Comparison of ENCODE assay signal across 25 cellular contexts in the genomic region with DNA sequence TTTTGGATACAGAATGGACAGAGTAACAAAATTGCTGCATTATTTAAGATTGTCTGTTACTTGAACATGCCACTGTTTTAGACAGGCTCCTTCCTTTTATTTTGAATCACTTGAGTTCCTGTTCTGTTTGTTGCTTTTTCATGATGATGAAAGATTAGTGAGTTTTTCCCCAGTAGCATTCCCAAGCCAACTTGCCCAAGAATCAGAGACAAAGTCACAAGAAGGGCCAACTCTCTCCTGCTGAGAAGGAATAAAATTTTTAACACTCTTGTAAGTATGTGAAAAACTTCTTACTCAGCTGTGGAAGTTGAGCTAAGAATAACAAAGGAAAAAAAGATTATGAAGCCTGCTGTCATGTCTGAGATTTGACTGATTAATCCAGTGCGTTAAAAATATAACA.
DNase-seq lines count a peak whose midpoint lies in the region; ATAC-seq and TF ChIP-seq lines count a peak whose summit lies in the region.
"Had no signal": no experiment of that assay in that cellular context is flagged by ENCODE, and none has a peak within 500 bp of the region (broad histone marks: within the 10 kb centered on the region; RNA-seq: fewer than 3 reads in every experiment).

No MANE protein-coding gene starts in this region.

- no peak overlapping the region for H3K4me3 ChIP-seq in SK-N-MC
- no peak overlapping the region for H3K4me3 ChIP-seq in endodermal cell (ENCODE audit: low read length)
- H3K4me3 ChIP-seq in subcutaneous abdominal adipose tissue (ENCODE audit: low read depth in 1 of 5, low read length in 5 of 5), result no peak overlapping the region
- no peak overlapping the region for H3K4me3 ChIP-seq in upper lobe of left lung
- no peak overlapping the region for H3K4me3 ChIP-seq in lower lobe of right lung
- H3K4me3 ChIP-seq: heart right ventricle, ovary, stomach, upper lobe of right lung had no signal

- intact Hi-C loops in lower lobe of right lung (cut with DNase I), result no loop called here

- no peak overlapping the region for H3K9ac ChIP-seq in SK-N-MC (ENCODE audit: insufficient read length)
- no peak overlapping the region for H3K9ac ChIP-seq in endodermal cell (ENCODE audit: extremely low read depth, low read length, poor library complexity, severe bottlenecking)
- H3K9ac ChIP-seq in subcutaneous abdominal adipose tissue (ENCODE audit: low read length in 5 of 5), result no peak overlapping the region

- H3K9me3 ChIP-seq in SK-N-MC (ENCODE audit: low read depth, low read length) (no peaks in the 10 kb centered on the region), endodermal cell (ENCODE audit: control insufficient read depth, low read length) (no peaks in the 10 kb centered on the region), subcutaneous abdominal adipose tissue (ENCODE audit: control insufficient read depth in 5 of 5, low read length in 5 of 5) (no peaks in the 10 kb centered on the region), upper lobe of left lung (no peaks in the 10 kb centered on the region), lower lobe of right lung (no peaks in the 10 kb centered on the region)
- H3K9me3 ChIP-seq: heart right ventricle, ovary, stomach, upper lobe of right lung had no signal

- no peaks in the 10 kb centered on the region for H3K27me3 Mint-ChIP-seq in endodermal cell (ENCODE audit: insufficient read depth)
- H3K27me3 Mint-ChIP-seq in nephron (ENCODE audit: low read depth), result no peaks in the 10 kb centered on the region
- H3K27me3 Mint-ChIP-seq: dendritic cell treated with granulocyte-macrophage colony-stimulating factor and Interleukin-4, amounts not matched to agents 40 ng/mL and 50 ng/mL, for 4 days had no signal

- no peaks in the 10 kb centered on the region for H3K9me3 Mint-ChIP-seq in endodermal cell
- H3K9me3 Mint-ChIP-seq in nephron, result no peaks in the 10 kb centered on the region
- H3K9me3 Mint-ChIP-seq: activated naive CD4-positive, alpha-beta T cell treated with anti-CD3 and anti-CD28 coated beads for 36 hours; dendritic cell treated with granulocyte-macrophage colony-stimulating factor and Interleukin-4, amounts not matched to agents 40 ng/mL and 50 ng/mL, for 4 days; natural killer cell had no signal

- no peak overlapping the region for H3K4me3 Mint-ChIP-seq in endodermal cell
- no peak overlapping the region for H3K4me3 Mint-ChIP-seq in nephron
- H3K4me3 Mint-ChIP-seq: activated naive CD4-positive, alpha-beta T cell treated with anti-CD3 and anti-CD28 coated beads for 36 hours; dendritic cell treated with granulocyte-macrophage colony-stimulating factor and Interleukin-4, amounts not matched to agents 40 ng/mL and 50 ng/mL, for 4 days; natural killer cell had no signal

- ATAC-seq in upper lobe of left lung (ENCODE audit: low FRiP score in 2 of 2), result no peak
- no peak for ATAC-seq in GM21723 (IDR thresholded peaks at IDR 0.05; ENCODE audit: unreplicated experiment)
- no peak for ATAC-seq in lower lobe of right lung
- ATAC-seq: natural killer cell had no signal

- no peak for TF ChIP-seq POLR2A in upper lobe of left lung (IDR thresholded peaks at IDR 0.05)

- H3K4me1 ChIP-seq in endodermal cell (ENCODE audit: control insufficient read depth, insufficient read depth, low read length), result no peaks in the 10 kb centered on the region
- peaks cover 10 to 39% (median 27%) of the 10 kb centered on the region in 5 donors for H3K4me1 ChIP-seq in subcutaneous abdominal adipose tissue (ENCODE audit: control insufficient read depth in 5 of 5, insufficient read depth in 5 of 5, low read length in 5 of 5)
- peaks cover 0 to 55% (median 27%) of the 10 kb centered on the region in 4 donors for H3K4me1 ChIP-seq in upper lobe of left lung
- peaks cover 24% of the 10 kb centered on the region for H3K4me1 ChIP-seq in lower lobe of right lung

- peak overlapping the region; percentile 52 for H3K27ac ChIP-seq in SK-N-MC
- no peak overlapping the region for H3K27ac ChIP-seq in endodermal cell (ENCODE audit: low read depth, low read length)
- peak overlapping the region; percentile 43 for H3K27ac ChIP-seq in subcutaneous abdominal adipose tissue (ENCODE audit: low read depth, low read length)
- peak overlapping the region in 1 of 4 donors; percentile 21 for H3K27ac ChIP-seq in upper lobe of left lung
- no peak overlapping the region for H3K27ac ChIP-seq in lower lobe of right lung
- H3K27ac ChIP-seq: ovary, upper lobe of right lung had no signal

- H3K36me3 ChIP-seq in SK-N-MC (ENCODE audit: insufficient read depth, low read length) (peaks cover 53% of the 10 kb centered on the region), endodermal cell (ENCODE audit: control insufficient read depth, insufficient read depth, low read length) (peaks cover 93% of the 10 kb centered on the region), subcutaneous abdominal adipose tissue (ENCODE audit: control insufficient read depth in 5 of 5, insufficient read depth in 5 of 5, low read length in 5 of 5) (peaks cover 10 to 67% (median 52%) of the 10 kb centered on the region in 5 donors), upper lobe of left lung (peaks cover 11 to 79% (median 36%) of the 10 kb centered on the region in 4 donors), lower lobe of right lung (peaks cover 88% of the 10 kb centered on the region)
- H3K36me3 ChIP-seq: ovary had no signal

- TF ChIP-seq CTCF in endodermal cell (conservative IDR thresholded peaks at IDR 0.05), result no peak
- TF ChIP-seq CTCF in nephron (IDR thresholded peaks at IDR 0.05; ENCODE audit: unreplicated experiment in 3 of 3), result no peak
- no peak for TF ChIP-seq CTCF in upper lobe of left lung (IDR thresholded peaks at IDR 0.05)
- TF ChIP-seq CTCF in lower lobe of right lung (IDR thresholded peaks at IDR 0.05), result no peak

- TF ChIP-seq EP300 in upper lobe of left lung (IDR thresholded peaks at IDR 0.05), result no peak

- peaks cover 89% of the 10 kb centered on the region for H3K36me3 Mint-ChIP-seq in endodermal cell (ENCODE audit: low read depth)
- peaks cover 77% of the 10 kb centered on the region for H3K36me3 Mint-ChIP-seq in nephron (ENCODE audit: low read depth)

- 89 to 100% methylated on average over 1 of the region's 1 CpG for WGBS in endodermal cell (ENCODE audit: insufficient coverage in 1 of 2, insufficient read length in 1 of 2), 2 experiments
- 72 to 80% methylated on average over 1 of the region's 1 CpG for WGBS in upper lobe of left lung, 2 donors

- H3K27me3 ChIP-seq in endodermal cell (ENCODE audit: control insufficient read depth, insufficient read depth, low read length, poor library complexity, severe bottlenecking) (no peaks in the 10 kb centered on the region), subcutaneous abdominal adipose tissue (ENCODE audit: control insufficient read depth in 5 of 5, insufficient read depth in 4 of 5, low read length in 5 of 5) (no peaks in the 10 kb centered on the region), upper lobe of left lung (no peaks in the 10 kb centered on the region), lower lobe of right lung (ENCODE audit: low read depth) (no peaks in the 10 kb centered on the region)
- H3K27me3 ChIP-seq: heart right ventricle, ovary, stomach, upper lobe of right lung had no signal

- H3K4me1 Mint-ChIP-seq in endodermal cell (peaks cover 30% of the 10 kb centered on the region), nephron (peaks cover 41% of the 10 kb centered on the region)

- DNase-seq in SK-N-MC (ENCODE audit: low read depth, low spot score) (no peak), endodermal cell (no peak), upper lobe of left lung (no peak), lower lobe of right lung (no peak), germinal center (ENCODE audit: low spot score) (no peak)
- DNase-seq: activated CD4-positive, alpha-beta T cell treated with anti-CD3 and anti-CD28 coated beads for 4 hours; activated CD8-positive, alpha-beta memory T cell treated with anti-CD3 and anti-CD28 coated beads for 24 hours; activated naive CD4-positive, alpha-beta T cell treated with anti-CD3 and anti-CD28 coated beads for 36 hours; amniotic stem cell; DMS153; heart right ventricle; KBM-7; MM.1S; natural killer cell; NCI-H1436 treated with DMSO at 0.1 percent for 48 hours; NCI-H510A; ovary; RPMI8226; stomach; T-helper 2 cell; upper lobe of right lung had no signal

- peak overlapping the region; percentile 88 for H3K27ac Mint-ChIP-seq in endodermal cell
- peak overlapping the region; percentile 85 to 93 (median 92) for H3K27ac Mint-ChIP-seq in nephron
- H3K27ac Mint-ChIP-seq: activated naive CD4-positive, alpha-beta T cell treated with anti-CD3 and anti-CD28 coated beads for 36 hours; dendritic cell treated with granulocyte-macrophage colony-stimulating factor and Interleukin-4, amounts not matched to agents 40 ng/mL and 50 ng/mL, for 4 days; natural killer cell had no signal

Comparison
In these comparisons a context has a peak if more than half of its experiments do, and no peak if none do; other contexts are left out.
1. H3K27ac ChIP-seq: peak in SK-N-MC (single experiment) and subcutaneous abdominal adipose tissue (single experiment); none in endodermal cell (single experiment) and lower lobe of right lung (single experiment).